ENCODE assay signal across 25 cellular contexts in the genomic region with DNA sequence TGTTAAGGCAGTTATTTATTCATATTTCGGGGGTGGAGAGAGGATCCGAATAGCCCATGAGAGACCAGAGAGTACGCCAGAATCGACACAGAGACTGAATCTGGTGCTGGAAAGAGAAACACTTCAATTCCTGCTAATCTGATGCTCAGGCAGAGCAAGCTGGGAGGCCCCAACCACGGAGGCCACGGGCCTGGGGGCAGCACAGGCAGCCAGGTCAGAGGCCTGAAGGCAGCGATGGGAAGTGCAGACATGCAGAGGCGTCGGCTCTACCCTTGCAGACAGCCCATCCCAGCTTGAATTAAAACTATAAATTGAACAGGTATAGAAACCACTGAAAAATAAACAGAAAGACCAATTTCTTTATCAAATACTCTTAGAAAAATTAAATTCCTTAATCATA. TPM values are rescaled to one million over a fixed set of nuclear protein-coding genes. Genes with fewer than 3 reads are reported as not detected.
"Had no signal": no experiment of that assay in that cellular context is flagged by ENCODE, and none has a peak within 500 bp of the region (broad histone marks: within the 10 kb centered on the region; RNA-seq: fewer than 3 reads in every experiment).

No MANE protein-coding gene starts in this region.

- H3K36me3 Mint-ChIP-seq: activated naive CD4-positive, alpha-beta T cell treated with anti-CD3 and anti-CD28 coated beads, Interleukin-2, amount 10 ng/mL, durations not matched to agents 7 days and 5 days; activated naive CD8-positive, alpha-beta T cell treated with anti-CD3 and anti-CD28 coated beads, Interleukin-2, amount 10 ng/mL, durations not matched to agents 7 days and 5 days; naive thymus-derived CD4-positive, alpha-beta T cell had no signal

- H3K4me3 Mint-ChIP-seq: activated CD4-positive, alpha-beta memory T cell treated with anti-CD3 and anti-CD28 coated beads, Interleukin-2, amount 10 ng/mL, durations not matched to agents 7 days and 5 days; activated CD4-positive, alpha-beta T cell treated with anti-CD3 and anti-CD28 coated beads, Interleukin-2, amount 10 ng/mL, durations not matched to agents 7 days and 5 days; activated naive CD4-positive, alpha-beta T cell treated with anti-CD3 and anti-CD28 coated beads, Interleukin-2, amount 10 ng/mL, durations not matched to agents 7 days and 5 days; activated naive CD8-positive, alpha-beta T cell treated with anti-CD3 and anti-CD28 coated beads, Interleukin-2, amount 10 ng/mL, durations not matched to agents 7 days and 5 days; activated T-cell treated with anti-CD3 and anti-CD28 coated beads, Interleukin-2, amount 50 U/mL, for 24 hours; brain; effector memory CD8-positive, alpha-beta T cell; naive thymus-derived CD4-positive, alpha-beta T cell; neural crest cell; T-helper 17 cell had no signal

- ATAC-seq: effector memory CD8-positive, alpha-beta T cell; foreskin keratinocyte; naive thymus-derived CD4-positive, alpha-beta T cell; T-helper 17 cell had no signal

- DNase-seq: activated CD4-positive, alpha-beta memory T cell treated with anti-CD3 and anti-CD28 coated beads, Interleukin-2, amount 10 ng/mL, durations not matched to agents 7 days and 5 days; activated CD4-positive, alpha-beta T cell treated with anti-CD3 and anti-CD28 coated beads for 1 hour; activated CD4-positive, alpha-beta T cell treated with anti-CD3 and anti-CD28 coated beads, Interleukin-2, amount 10 ng/mL, durations not matched to agents 7 days and 5 days; activated CD8-positive, alpha-beta memory T cell treated with anti-CD3 and anti-CD28 coated beads, Interleukin-2, amount 50 U/mL, for 48 hours; activated gamma-delta T cell; activated naive CD4-positive, alpha-beta T cell treated with anti-CD3 and anti-CD28 coated beads, Interleukin-2, amount 10 ng/mL, durations not matched to agents 7 days and 5 days; activated naive CD8-positive, alpha-beta T cell treated with anti-CD3 and anti-CD28 coated beads, Interleukin-2, amount 10 ng/mL, durations not matched to agents 7 days and 5 days; activated T-cell treated with anti-CD3 and anti-CD28 coated beads, Interleukin-2, amount 50 U/mL, for 24 hours; cerebellar nuclear complex; dorsolateral prefrontal cortex; effector memory CD8-positive, alpha-beta T cell; foreskin keratinocyte; heart right ventricle; left ventricle myocardium inferior; mammary epithelial cell; midbrain; naive thymus-derived CD4-positive, alpha-beta T cell; occipital lobe; right cardiac atrium; spleen; stimulated activated naive CD4-positive, alpha-beta T cell; T-helper 17 cell; T1000 had no signal

- H3K4me1 Mint-ChIP-seq: activated CD4-positive, alpha-beta memory T cell treated with anti-CD3 and anti-CD28 coated beads, Interleukin-2, amount 10 ng/mL, durations not matched to agents 7 days and 5 days; activated CD4-positive, alpha-beta T cell treated with anti-CD3 and anti-CD28 coated beads, Interleukin-2, amount 10 ng/mL, durations not matched to agents 7 days and 5 days; activated naive CD4-positive, alpha-beta T cell treated with anti-CD3 and anti-CD28 coated beads, Interleukin-2, amount 10 ng/mL, durations not matched to agents 7 days and 5 days; activated naive CD8-positive, alpha-beta T cell treated with anti-CD3 and anti-CD28 coated beads, Interleukin-2, amount 10 ng/mL, durations not matched to agents 7 days and 5 days; naive thymus-derived CD4-positive, alpha-beta T cell; T-helper 17 cell had no signal

- H3K27ac Mint-ChIP-seq: activated CD4-positive, alpha-beta memory T cell treated with anti-CD3 and anti-CD28 coated beads, Interleukin-2, amount 10 ng/mL, durations not matched to agents 7 days and 5 days; activated CD4-positive, alpha-beta T cell treated with anti-CD3 and anti-CD28 coated beads, Interleukin-2, amount 10 ng/mL, durations not matched to agents 7 days and 5 days; activated naive CD4-positive, alpha-beta T cell treated with anti-CD3 and anti-CD28 coated beads, Interleukin-2, amount 10 ng/mL, durations not matched to agents 7 days and 5 days; activated naive CD8-positive, alpha-beta T cell treated with anti-CD3 and anti-CD28 coated beads, Interleukin-2, amount 10 ng/mL, durations not matched to agents 7 days and 5 days; activated T-cell treated with anti-CD3 and anti-CD28 coated beads, Interleukin-2, amount 50 U/mL, for 24 hours; effector memory CD8-positive, alpha-beta T cell; naive thymus-derived CD4-positive, alpha-beta T cell; T-helper 17 cell had no signal

- H3K9me3 Mint-ChIP-seq: activated CD4-positive, alpha-beta memory T cell treated with anti-CD3 and anti-CD28 coated beads, Interleukin-2, amount 10 ng/mL, durations not matched to agents 7 days and 5 days; activated CD4-positive, alpha-beta T cell treated with anti-CD3 and anti-CD28 coated beads, Interleukin-2, amount 10 ng/mL, durations not matched to agents 7 days and 5 days; activated naive CD8-positive, alpha-beta T cell treated with anti-CD3 and anti-CD28 coated beads, Interleukin-2, amount 10 ng/mL, durations not matched to agents 7 days and 5 days; activated T-cell treated with anti-CD3 and anti-CD28 coated beads, Interleukin-2, amount 50 U/mL, for 24 hours; neural crest cell had no signal

- H3K27me3 Mint-ChIP-seq: activated CD4-positive, alpha-beta memory T cell treated with anti-CD3 and anti-CD28 coated beads, Interleukin-2, amount 10 ng/mL, durations not matched to agents 7 days and 5 days; activated naive CD8-positive, alpha-beta T cell treated with anti-CD3 and anti-CD28 coated beads, Interleukin-2, amount 10 ng/mL, durations not matched to agents 7 days and 5 days; activated T-cell treated with anti-CD3 and anti-CD28 coated beads, Interleukin-2, amount 50 U/mL, for 24 hours; brain; effector memory CD8-positive, alpha-beta T cell had no signal

RNA-seq across cellular contexts. Expression of a gene that starts 50.6 kb away (rescaled TPM):
- total RNA-seq: activated CD4-positive, alpha-beta memory T cell treated with anti-CD3 and anti-CD28 coated beads, Interleukin-2, amount 10 ng/mL, durations not matched to agents 7 days and 5 days; T-helper 17 cell had no signal
